ENCODE assay signal across 26 cellular contexts in genomic region chr2:3319745-3320566, GRCh38.
"Had no signal": no experiment of that assay in that cellular context is flagged by ENCODE, and none has a peak within 500 bp of the region (broad histone marks: within the 10 kb centered on the region; RNA-seq: fewer than 3 reads in every experiment).

No MANE protein-coding gene starts in this region.

- H3K27ac ChIP-seq: breast epithelium, coronary artery, epithelial cell of prostate, gastroesophageal sphincter, stomach, suprapubic skin, transverse colon, vagina had no signal

- H3K9me3 ChIP-seq: breast epithelium, gastroesophageal sphincter, mucosa of descending colon, stomach, suprapubic skin, transverse colon, vagina had no signal

- H3K4me3 Mint-ChIP-seq: activated naive CD8-positive, alpha-beta T cell treated with anti-CD3 and anti-CD28 coated beads for 36 hours; activated T-cell treated with anti-CD3 and anti-CD28 coated beads, Interleukin-2, amount 50 U/mL, for 24 hours; activated T-helper 17 cell treated with anti-CD3 and anti-CD28 coated beads, Interleukin-2, amount 50 U/mL, for 72 hours; central memory CD8-positive, alpha-beta T cell; endodermal cell; nephron progenitor cell had no signal

- H3K36me3 ChIP-seq: breast epithelium, transverse colon, vagina had no signal

- H3K4me1 Mint-ChIP-seq: activated naive CD8-positive, alpha-beta T cell treated with anti-CD3 and anti-CD28 coated beads for 36 hours; endodermal cell had no signal

- DNase-seq: activated CD8-positive, alpha-beta memory T cell treated with anti-CD3 and anti-CD28 coated beads for 24 hours; activated CD8-positive, alpha-beta memory T cell treated with anti-CD3 and anti-CD28 coated beads, Interleukin-2, amount 50 U/mL, for 4 hours; activated naive CD4-positive, alpha-beta T cell treated with Interleukin-2 at 50 U/mL for 16 hours; activated naive CD8-positive, alpha-beta T cell treated with anti-CD3 and anti-CD28 coated beads for 36 hours; activated T-cell treated with anti-CD3 and anti-CD28 coated beads, Interleukin-2, amount 50 U/mL, for 24 hours; amniotic stem cell; endodermal cell; hypothalamus; left cardiac atrium; mesenchymal stem cell; mucosa of descending colon; nephron progenitor cell; stimulated activated CD4-positive, alpha-beta T cell treated with anti-CD3 and anti-CD28 coated beads, Interleukin-1b, Interleukin-23, amount 100 ng/mL, for 48 hours; stomach; T-helper 1 cell; transverse colon had no signal

- H3K27me3 Mint-ChIP-seq: activated naive CD8-positive, alpha-beta T cell treated with anti-CD3 and anti-CD28 coated beads for 36 hours; activated T-cell treated with anti-CD3 and anti-CD28 coated beads, Interleukin-2, amount 50 U/mL, for 24 hours; activated T-helper 17 cell treated with anti-CD3 and anti-CD28 coated beads, Interleukin-2, amount 50 U/mL, for 72 hours; central memory CD8-positive, alpha-beta T cell; progenitor cell of endocrine pancreas had no signal

- H3K9me3 Mint-ChIP-seq: activated naive CD8-positive, alpha-beta T cell treated with anti-CD3 and anti-CD28 coated beads for 36 hours; activated T-cell treated with anti-CD3 and anti-CD28 coated beads, Interleukin-2, amount 50 U/mL, for 24 hours; activated T-helper 17 cell treated with anti-CD3 and anti-CD28 coated beads, Interleukin-2, amount 50 U/mL, for 72 hours; central memory CD8-positive, alpha-beta T cell; endodermal cell; nephron progenitor cell had no signal

- FAIRE-seq: islet of Langerhans had no signal

- H3K4me1 ChIP-seq: breast epithelium, gastroesophageal sphincter, stomach, suprapubic skin, transverse colon, vagina had no signal

- H3K27ac Mint-ChIP-seq: activated naive CD8-positive, alpha-beta T cell treated with anti-CD3 and anti-CD28 coated beads for 36 hours; activated T-cell treated with anti-CD3 and anti-CD28 coated beads, Interleukin-2, amount 50 U/mL, for 24 hours; activated T-helper 17 cell treated with anti-CD3 and anti-CD28 coated beads, Interleukin-2, amount 50 U/mL, for 72 hours; endodermal cell; progenitor cell of endocrine pancreas had no signal

- H3K27me3 ChIP-seq: breast epithelium, gastroesophageal sphincter, stomach, suprapubic skin, transverse colon, vagina had no signal

- H3K4me3 ChIP-seq: breast epithelium, coronary artery, gastroesophageal sphincter, mucosa of descending colon, stomach, suprapubic skin, transverse colon, vagina had no signal
